In genomic region chr2:158936978-158937377, GRCh38 we compare ENCODE assay signal across 14 cellular contexts. TPM values are rescaled to one million over a fixed set of nuclear protein-coding genes. Genes with fewer than 3 reads are reported as not detected.
DNase-seq lines count a peak whose midpoint lies in the region; TF ChIP-seq lines count a peak whose summit lies in the region.
"Had no signal": no experiment of that assay in that cellular context is flagged by ENCODE, and none has a peak within 500 bp of the region (broad histone marks: within the 10 kb centered on the region; RNA-seq: fewer than 3 reads in every experiment).

No MANE protein-coding gene starts in this region.

- H3K9me3 ChIP-seq in endodermal cell (ENCODE audit: control insufficient read depth, low read length) = no peaks in the 10 kb centered on the region
- H3K9me3 ChIP-seq: SJCRH30 had no signal

- no peak overlapping the region for H3K27ac ChIP-seq in endodermal cell (ENCODE audit: low read depth, low read length)
- H3K27ac ChIP-seq: SJCRH30 had no signal

- no peaks in the 10 kb centered on the region for H3K27me3 ChIP-seq in endodermal cell (ENCODE audit: control insufficient read depth, insufficient read depth, low read length, poor library complexity, severe bottlenecking)
- H3K27me3 ChIP-seq: SJCRH30 had no signal

- H3K27ac Mint-ChIP-seq in endodermal cell = no peak overlapping the region
- H3K27ac Mint-ChIP-seq: B cell; dendritic cell treated with granulocyte-macrophage colony-stimulating factor and Interleukin-4, amounts not matched to agents 40 ng/mL and 50 ng/mL, for 4 days; mesothelial cell of epicardium had no signal

- no peaks in the 10 kb centered on the region for H3K4me1 ChIP-seq in endodermal cell (ENCODE audit: control insufficient read depth, insufficient read depth, low read length)

- TF ChIP-seq CTCF in endodermal cell (conservative IDR thresholded peaks at IDR 0.05) = no peak

- H3K9me3 Mint-ChIP-seq in endodermal cell = peaks cover 2% of the 10 kb centered on the region
- H3K9me3 Mint-ChIP-seq: dendritic cell treated with granulocyte-macrophage colony-stimulating factor and Interleukin-4, amounts not matched to agents 40 ng/mL and 50 ng/mL, for 4 days had no signal

- no peak overlapping the region for H3K9ac ChIP-seq in endodermal cell (ENCODE audit: extremely low read depth, low read length, poor library complexity, severe bottlenecking)

- DNase-seq in A172 (ENCODE audit: low spot score) (peak; percentile 94), HPDE6-E6E7 (ENCODE audit: extremely low spot score) (peak; percentile 55), dedifferentiated amniotic fluid mesenchymal stem cell (ENCODE audit: extremely low spot score) (peak; percentile 69), kidney tubule cell (ENCODE audit: low spot score) (peak; percentile 71), middle frontal gyrus (ENCODE audit: extremely low spot score, low spot score) (no peak), endodermal cell (no peak), midbrain (lab: John Stamatoyannopoulos, UW) (no peak)
- no peak for DNase-seq in stimulated activated naive CD4-positive, alpha-beta T cell treated with Interleukin-2 at 50 U/mL for 16 hours (lab: John Stamatoyannopoulos, UW)
- DNase-seq: NCI-H1092; SJCRH30; stimulated activated CD4-positive, alpha-beta T cell treated with anti-CD3 and anti-CD28 coated beads, Interleukin-4, amount 100 ng/mL, for 1 hour had no signal

- H3K36me3 Mint-ChIP-seq in endodermal cell (ENCODE audit: low read depth) = no peaks in the 10 kb centered on the region
- H3K36me3 Mint-ChIP-seq: mesothelial cell of epicardium had no signal

- no peaks in the 10 kb centered on the region for H3K27me3 Mint-ChIP-seq in endodermal cell (ENCODE audit: insufficient read depth)
- H3K27me3 Mint-ChIP-seq: dendritic cell treated with granulocyte-macrophage colony-stimulating factor and Interleukin-4, amounts not matched to agents 40 ng/mL and 50 ng/mL, for 4 days had no signal

- H3K4me1 Mint-ChIP-seq in endodermal cell = peaks cover 5% of the 10 kb centered on the region
- H3K4me1 Mint-ChIP-seq: B cell had no signal

- no peak overlapping the region for H3K4me3 ChIP-seq in endodermal cell (ENCODE audit: low read length)
- H3K4me3 ChIP-seq: SJCRH30 had no signal

- H3K36me3 ChIP-seq in endodermal cell (ENCODE audit: control insufficient read depth, insufficient read depth, low read length) = no peaks in the 10 kb centered on the region
- H3K36me3 ChIP-seq: SJCRH30 had no signal

- no peak overlapping the region for H3K4me3 Mint-ChIP-seq in endodermal cell
- H3K4me3 Mint-ChIP-seq: B cell; dendritic cell treated with granulocyte-macrophage colony-stimulating factor and Interleukin-4, amounts not matched to agents 40 ng/mL and 50 ng/mL, for 4 days; mesothelial cell of epicardium had no signal

- 93 to 100% methylated on average over 1 to 2 of the region's 2 CpGs for WGBS in endodermal cell (ENCODE audit: insufficient coverage in 1 of 2, insufficient read length in 1 of 2), 2 experiments

RNA-seq across cellular contexts. Expression of gene TANC1, which starts 31.5 kb away (rescaled TPM):
- 12.6 and 14.3 TPM in 2 replicates for total RNA-seq in A172 (2014; rRNA removed; shearing (Covaris generic))
- 1 to 10 TPM; 2.9 to 9.5 TPM for total RNA-seq in endodermal cell
- polyA plus RNA-seq in endodermal cell (2013, experiment 1 of 2) = 15.0 TPM
- 15.6 TPM for polyA plus RNA-seq in endodermal cell (2013, experiment 2 of 2)
- total RNA-seq: B cell had no signal

Comparison
In these comparisons a context has a peak if more than half of its experiments do, and no peak if none do; other contexts are left out.
1. DNase-seq: peak in A172 (single experiment), HPDE6-E6E7 (single experiment), dedifferentiated amniotic fluid mesenchymal stem cell (single experiment) and kidney tubule cell (single experiment); none in middle frontal gyrus (single experiment), endodermal cell (single experiment), midbrain (single experiment) and stimulated activated naive CD4-positive, alpha-beta T cell treated with Interleukin-2 at 50 U/mL for 16 hours (single experiment).